Comparison of ENCODE assay signal across 11 cellular contexts in genomic region chr10:124145109-124145860, GRCh38. TPM values are rescaled to one million over a fixed set of nuclear protein-coding genes. Genes with fewer than 3 reads are reported as not detected.
A peak's percentile ranks its signal among the peaks of the same experiment; 100 is the strongest.
DNase-seq lines count a peak whose midpoint lies in the region; ATAC-seq lines count a peak whose summit lies in the region.
"Had no signal": no experiment of that assay in that cellular context is flagged by ENCODE, and none has a peak within 500 bp of the region (broad histone marks: within the 10 kb centered on the region; RNA-seq: fewer than 3 reads in every experiment).

No MANE protein-coding gene starts in this region.

- CTCF ChIA-PET in activated CD4-positive, alpha-beta memory T cell treated with anti-CD3 and anti-CD28 coated beads, Interleukin-2, amount 10 ng/mL, durations not matched to agents 7 days and 5 days (lab: Charles Lee): no interaction called here

- peak overlapping the region in 3 of 6 donors; percentile 18 to 48 (median 29) for H3K27ac Mint-ChIP-seq in immature natural killer cell
- no peak overlapping the region for H3K27ac Mint-ChIP-seq in activated CD4-positive, alpha-beta memory T cell treated with anti-CD3 and anti-CD28 coated beads, Interleukin-2, amount 10 ng/mL, durations not matched to agents 7 days and 5 days
- H3K27ac Mint-ChIP-seq: activated naive CD4-positive, alpha-beta T cell treated with anti-CD3 and anti-CD28 coated beads for 36 hours; stimulated activated naive CD8-positive, alpha-beta T cell treated with anti-CD3 and anti-CD28 coated beads, Interleukin-15, Interleukin-2, amounts not matched to agents 100 ng/mL and 50 ng/mL, for 24 hours had no signal

- H3K9ac ChIP-seq in adipocyte (ENCODE audit: low read length): no peak overlapping the region
- peak overlapping the region; percentile 35 for H3K9ac ChIP-seq in skeletal muscle satellite cell (ENCODE audit: low read depth, low read length)

- H3K4me1 ChIP-seq in adipocyte (ENCODE audit: control insufficient read depth, insufficient read depth, low read length) (peaks cover 40% of the 10 kb centered on the region), skeletal muscle satellite cell (ENCODE audit: control insufficient read depth, insufficient read depth, low read length) (peaks cover 45% of the 10 kb centered on the region)

- no peaks in the 10 kb centered on the region for H3K27me3 ChIP-seq in adipocyte (replicated peaks; ENCODE audit: control insufficient read depth, insufficient read depth, low read length)
- H3K27me3 ChIP-seq in skeletal muscle satellite cell (ENCODE audit: control insufficient read depth, insufficient read depth, low read length): no peaks in the 10 kb centered on the region

- H3K4me3 Mint-ChIP-seq in immature natural killer cell: peak overlapping the region in 3 of 5 donors; percentile 36 to 57 (median 40)
- no peak overlapping the region for H3K4me3 Mint-ChIP-seq in activated CD4-positive, alpha-beta memory T cell treated with anti-CD3 and anti-CD28 coated beads, Interleukin-2, amount 10 ng/mL, durations not matched to agents 7 days and 5 days
- H3K4me3 Mint-ChIP-seq: activated naive CD4-positive, alpha-beta T cell treated with anti-CD3 and anti-CD28 coated beads for 36 hours; stimulated activated naive CD8-positive, alpha-beta T cell treated with anti-CD3 and anti-CD28 coated beads, Interleukin-15, Interleukin-2, amounts not matched to agents 100 ng/mL and 50 ng/mL, for 24 hours had no signal

- H3K9me3 ChIP-seq in adipocyte (ENCODE audit: control insufficient read depth, low read length): peaks cover 5% of the 10 kb centered on the region
- H3K9me3 ChIP-seq in skeletal muscle satellite cell (replicated peaks; ENCODE audit: low read length): no peaks in the 10 kb centered on the region

- POLR2A ChIA-PET in activated CD4-positive, alpha-beta memory T cell treated with anti-CD3 and anti-CD28 coated beads, Interleukin-2, amount 10 ng/mL, durations not matched to agents 7 days and 5 days (lab: Charles Lee): no interaction called here

- peaks cover 0 to 6% (median 3%) of the 10 kb centered on the region in 3 donors for H3K27me3 Mint-ChIP-seq in immature natural killer cell (ENCODE audit: low read depth in 3 of 3)
- peaks cover under 1% of the 10 kb centered on the region for H3K27me3 Mint-ChIP-seq in activated CD4-positive, alpha-beta memory T cell treated with anti-CD3 and anti-CD28 coated beads, Interleukin-2, amount 10 ng/mL, durations not matched to agents 7 days and 5 days

- H3K4me1 Mint-ChIP-seq in immature natural killer cell: no peaks in the 10 kb centered on the region
- H3K4me1 Mint-ChIP-seq in activated CD4-positive, alpha-beta memory T cell treated with anti-CD3 and anti-CD28 coated beads, Interleukin-2, amount 10 ng/mL, durations not matched to agents 7 days and 5 days: peaks cover 4% of the 10 kb centered on the region

- DNase-seq in Kasumi-1 (lab: John Stamatoyannopoulos, UW): peak; percentile 98
- DNase-seq in adipocyte (ENCODE audit: low read depth): peak; percentile 64
- peak; percentile 22 to 30 (median 27) for DNase-seq in immature natural killer cell
- no peak for DNase-seq in SHP77 (lab: John Stamatoyannopoulos, UW)
- DNase-seq in NCI-H2029 (lab: John Stamatoyannopoulos, UW): no peak
- DNase-seq in activated CD4-positive, alpha-beta memory T cell treated with anti-CD3 and anti-CD28 coated beads, Interleukin-2, amount 10 ng/mL, durations not matched to agents 7 days and 5 days: no peak
- DNase-seq: activated naive CD4-positive, alpha-beta T cell treated with anti-CD3 and anti-CD28 coated beads for 36 hours; NCI-H187 had no signal

- ATAC-seq in HG03442 (IDR thresholded peaks at IDR 0.05; ENCODE audit: unreplicated experiment): no peak

- no peaks in the 10 kb centered on the region for H3K36me3 Mint-ChIP-seq in immature natural killer cell
- no peaks in the 10 kb centered on the region for H3K36me3 Mint-ChIP-seq in activated CD4-positive, alpha-beta memory T cell treated with anti-CD3 and anti-CD28 coated beads, Interleukin-2, amount 10 ng/mL, durations not matched to agents 7 days and 5 days (ENCODE audit: low read depth)

- no peak overlapping the region for H3K4me3 ChIP-seq in adipocyte (ENCODE audit: low read length)
- H3K4me3 ChIP-seq in skeletal muscle satellite cell (ENCODE audit: low read length): no peak overlapping the region

- no peaks in the 10 kb centered on the region for H3K9me3 Mint-ChIP-seq in immature natural killer cell
- H3K9me3 Mint-ChIP-seq in activated CD4-positive, alpha-beta memory T cell treated with anti-CD3 and anti-CD28 coated beads, Interleukin-2, amount 10 ng/mL, durations not matched to agents 7 days and 5 days: no peaks in the 10 kb centered on the region
- H3K9me3 Mint-ChIP-seq: activated naive CD4-positive, alpha-beta T cell treated with anti-CD3 and anti-CD28 coated beads for 36 hours; stimulated activated naive CD8-positive, alpha-beta T cell treated with anti-CD3 and anti-CD28 coated beads, Interleukin-15, Interleukin-2, amounts not matched to agents 100 ng/mL and 50 ng/mL, for 24 hours had no signal

- H3K36me3 ChIP-seq in adipocyte (ENCODE audit: control insufficient read depth, insufficient read depth, low read length, severe bottlenecking) (no peaks in the 10 kb centered on the region), skeletal muscle satellite cell (ENCODE audit: insufficient read depth, low read length) (no peaks in the 10 kb centered on the region)

- peak overlapping the region; percentile 4 for H3K4me2 ChIP-seq in skeletal muscle satellite cell (ENCODE audit: low read length)

RNA-seq across cellular contexts. Expression of gene CHST15, which starts 51.9 kb away (rescaled TPM):
- under 1 TPM; 0.07 to 0.20 (median 0.08) TPM for polyA plus RNA-seq in immature natural killer cell
- 1.3 and 3.1 TPM in 2 replicates for total RNA-seq in skeletal muscle satellite cell (2012; rRNA removed)
- total RNA-seq in activated CD4-positive, alpha-beta memory T cell treated with anti-CD3 and anti-CD28 coated beads, Interleukin-2, amount 10 ng/mL, durations not matched to agents 7 days and 5 days: under 1 TPM; 0.10 to 0.20 TPM

Comparison
In these comparisons a context has a peak if more than half of its experiments do, and no peak if none do; other contexts are left out.
1. DNase-seq: peak in Kasumi-1 (2 of 2), adipocyte (single experiment) and immature natural killer cell (3 of 3); none in SHP77 (0 of 2), NCI-H2029 (single experiment) and activated CD4-positive, alpha-beta memory T cell treated with anti-CD3 and anti-CD28 coated beads, Interleukin-2, amount 10 ng/mL, durations not matched to agents 7 days and 5 days (single experiment).